Comparison of ENCODE assay signal across 8 cellular contexts in the genomic region with DNA sequence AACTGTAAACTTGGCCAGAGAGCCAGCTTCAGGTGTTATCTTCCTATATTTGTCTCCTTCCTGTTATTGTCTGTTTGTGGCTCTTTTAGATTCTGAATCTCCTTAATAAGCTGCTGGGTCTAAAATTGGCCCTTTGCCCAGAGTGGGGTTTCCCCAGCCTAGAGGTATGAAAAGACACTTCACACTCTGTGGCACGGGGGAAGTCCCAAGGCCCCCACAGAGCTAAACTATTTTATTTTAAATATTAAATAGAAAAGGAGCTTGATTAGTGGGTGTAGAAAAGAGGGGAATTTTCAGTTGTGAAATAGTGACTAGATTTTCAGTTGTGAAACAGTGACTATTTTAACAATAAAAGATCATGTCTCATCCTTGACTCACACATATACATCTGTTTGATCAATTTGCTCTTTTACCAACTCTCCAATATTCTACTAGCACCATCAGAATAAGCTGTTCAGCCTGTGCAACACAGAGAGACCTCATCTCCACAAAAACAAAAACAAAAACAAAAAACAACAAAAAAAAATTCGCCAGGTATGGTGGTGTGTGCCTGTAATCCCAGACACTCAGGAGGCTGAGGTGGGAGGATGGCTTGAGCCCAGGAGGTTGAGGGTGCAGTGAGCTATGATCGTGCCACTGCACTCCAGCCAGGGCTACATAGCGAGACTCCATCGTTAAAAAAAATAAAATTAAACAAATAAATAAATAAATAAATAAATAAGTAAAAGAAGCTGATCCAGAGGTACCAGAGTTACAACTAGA. TPM values are rescaled to one million over a fixed set of nuclear protein-coding genes. Genes with fewer than 3 reads are reported as not detected.
A peak's percentile ranks its signal among the peaks of the same experiment; 100 is the strongest.
DNase-seq lines count a peak whose midpoint lies in the region; ATAC-seq and TF ChIP-seq lines count a peak whose summit lies in the region.

No MANE protein-coding gene starts in this region.

- peaks cover 45% of the 10 kb centered on the region for H3K4me1 Mint-ChIP-seq in activated T-helper 1 cell treated with anti-CD3 and anti-CD28 coated beads, Interleukin-12 subunit alpha, Interleukin-12 subunit beta, Interleukin-2, Interleukin-4 antibody, amounts not matched to agents 30 ng/mL and 10 ng/mL and 1 ng/mL, durations not matched to agents 14 hours and 24 hours and 36 hours (ENCODE audit: low read depth)

- TF ChIP-seq CTCF in MM.1S (IDR thresholded peaks at IDR 0.05; ENCODE audit: low read length) (no peak), prostate gland (IDR thresholded peaks at IDR 0.05) (no peak)

- intact Hi-C loops in activated T-helper 1 cell treated with anti-CD3 and anti-CD28 coated beads, Interleukin-12 subunit alpha, Interleukin-12 subunit beta, Interleukin-2, Interleukin-4 antibody, amounts not matched to agents 30 ng/mL and 10 ng/mL and 1 ng/mL, durations not matched to agents 14 hours and 24 hours and 36 hours (cut with micrococcal nuclease), result loop anchor here (1.0 kb wide), 11 partner anchors 9 to 213 kb away; a partner anchor contains a TSS
- intact Hi-C loops in prostate gland (cut with DNase I), result no loop called here

- H3K9ac ChIP-seq in MM.1S (ENCODE audit: low read length), result no peak overlapping the region

- peak; percentile 60 for DNase-seq in Caki2 (ENCODE audit: low read depth)
- peak; percentile 94 for DNase-seq in MM.1S
- peak; percentile 48 for DNase-seq in activated T-helper 1 cell treated with anti-CD3 and anti-CD28 coated beads, Interleukin-12 subunit alpha, Interleukin-12 subunit beta, Interleukin-2, Interleukin-4 antibody, amounts not matched to agents 30 ng/mL and 10 ng/mL and 1 ng/mL, durations not matched to agents 14 hours and 24 hours and 36 hours (ENCODE audit: low spot score)
- peak; percentile 77 for DNase-seq in stimulated activated CD4-positive, alpha-beta T cell treated with anti-CD3 and anti-CD28 coated beads, Interleukin-12 subunit alpha, Interleukin-12 subunit beta, amount 100 ng/mL, for 4 hours
- no peak for DNase-seq in prostate gland (ENCODE audit: low spot score)
- no peak for DNase-seq in NCI-H2196 (lab: John Stamatoyannopoulos, UW; ENCODE audit: unreplicated experiment)
- DNase-seq in NCI-H526 (lab: John Stamatoyannopoulos, UW), result no peak

- H4K20me1 ChIP-seq in MM.1S (ENCODE audit: insufficient read depth, low read length), result no peaks in the 10 kb centered on the region

- peak overlapping the region; percentile 39 for H3K4me2 ChIP-seq in MM.1S (ENCODE audit: low read depth, low read length)

- H3K4me1 ChIP-seq in MM.1S (ENCODE audit: low read length) (peaks cover 36% of the 10 kb centered on the region), prostate gland (replicated peaks) (no peaks in the 10 kb centered on the region)

- H3K9me2 ChIP-seq in MM.1S (replicated peaks; ENCODE audit: insufficient read depth, low read length), result no peaks in the 10 kb centered on the region

- WGBS in prostate gland, result 78% methylated on average over 5 of the region's 5 CpGs

- H3K27ac Mint-ChIP-seq in activated T-helper 1 cell treated with anti-CD3 and anti-CD28 coated beads, Interleukin-12 subunit alpha, Interleukin-12 subunit beta, Interleukin-2, Interleukin-4 antibody, amounts not matched to agents 30 ng/mL and 10 ng/mL and 1 ng/mL, durations not matched to agents 14 hours and 24 hours and 36 hours, result peak overlapping the region; percentile 76

- no peaks in the 10 kb centered on the region for H3K79me2 ChIP-seq in MM.1S (ENCODE audit: low read length)

- peak; percentile 93 for ATAC-seq in GM21528 (IDR thresholded peaks at IDR 0.05; ENCODE audit: low FRiP score, unreplicated experiment)

- H3K36me3 ChIP-seq in MM.1S (replicated peaks; ENCODE audit: insufficient read depth, low read length) (no peaks in the 10 kb centered on the region), prostate gland (no peaks in the 10 kb centered on the region)

- H3K9me3 ChIP-seq in MM.1S (replicated peaks; ENCODE audit: insufficient read depth, low read length) (no peaks in the 10 kb centered on the region), prostate gland (no peaks in the 10 kb centered on the region)

- peak overlapping the region; percentile 75; the same call in 1 of the 2 replicates for H3K27ac ChIP-seq in MM.1S (ENCODE audit: low read length)
- H3K27ac ChIP-seq in prostate gland, result no peak overlapping the region

- in situ Hi-C loops in Caki2 (cut with HindIII; ENCODE audit: low pct_unique_long_range_greater_than_20kb, low sequenced_read_pairs), result no loop called here

- peaks cover 19% of the 10 kb centered on the region for H3K27me3 Mint-ChIP-seq in activated T-helper 1 cell treated with anti-CD3 and anti-CD28 coated beads, Interleukin-12 subunit alpha, Interleukin-12 subunit beta, Interleukin-2, Interleukin-4 antibody, amounts not matched to agents 30 ng/mL and 10 ng/mL and 1 ng/mL, durations not matched to agents 14 hours and 24 hours and 36 hours (ENCODE audit: insufficient read depth)

- H3K4me3 ChIP-seq in MM.1S (ENCODE audit: low read length), result no peak overlapping the region
- no peak overlapping the region for H3K4me3 ChIP-seq in prostate gland

- no peak overlapping the region for H2AFZ ChIP-seq in MM.1S (ENCODE audit: low read length)

- H3F3A ChIP-seq in MM.1S (ENCODE audit: insufficient read depth, low read length), result peaks cover 11% of the 10 kb centered on the region

- H3K36me3 Mint-ChIP-seq in activated T-helper 1 cell treated with anti-CD3 and anti-CD28 coated beads, Interleukin-12 subunit alpha, Interleukin-12 subunit beta, Interleukin-2, Interleukin-4 antibody, amounts not matched to agents 30 ng/mL and 10 ng/mL and 1 ng/mL, durations not matched to agents 14 hours and 24 hours and 36 hours (ENCODE audit: low read depth), result peaks cover 2% of the 10 kb centered on the region

- H3K4me3 Mint-ChIP-seq in activated T-helper 1 cell treated with anti-CD3 and anti-CD28 coated beads, Interleukin-12 subunit alpha, Interleukin-12 subunit beta, Interleukin-2, Interleukin-4 antibody, amounts not matched to agents 30 ng/mL and 10 ng/mL and 1 ng/mL, durations not matched to agents 14 hours and 24 hours and 36 hours, result peak overlapping the region; percentile 27

- no peak for TF ChIP-seq POLR2A in prostate gland (IDR thresholded peaks at IDR 0.05)

- H3K27me3 ChIP-seq in MM.1S (replicated peaks; ENCODE audit: insufficient read depth, low read length) (no peaks in the 10 kb centered on the region), prostate gland (replicated peaks; ENCODE audit: insufficient read depth) (no peaks in the 10 kb centered on the region)

- H3K9me3 Mint-ChIP-seq in activated T-helper 1 cell treated with anti-CD3 and anti-CD28 coated beads, Interleukin-12 subunit alpha, Interleukin-12 subunit beta, Interleukin-2, Interleukin-4 antibody, amounts not matched to agents 30 ng/mL and 10 ng/mL and 1 ng/mL, durations not matched to agents 14 hours and 24 hours and 36 hours, result peaks cover 19% of the 10 kb centered on the region

RNA-seq across cellular contexts. Expression of a gene that starts 24.9 kb away (rescaled TPM):
- 48.4 and 50.6 TPM in 2 replicates for total RNA-seq in Caki2 (2014; rRNA removed; shearing (Covaris generic); ENCODE audit: low replicate concordance)
- 52.3 and 55.8 TPM in 2 replicates for total RNA-seq in activated T-helper 1 cell treated with anti-CD3 and anti-CD28 coated beads, Interleukin-12 subunit alpha, Interleukin-12 subunit beta, Interleukin-2, Interleukin-4 antibody, amounts not matched to agents 30 ng/mL and 10 ng/mL and 1 ng/mL, durations not matched to agents 14 hours and 24 hours and 36 hours
- 10 to 100 TPM; 25.0 to 37.4 TPM for total RNA-seq in prostate gland

RNA-seq across cellular contexts. Expression of a gene that starts 36.5 kb away (rescaled TPM):
- 0.03 TPM in 1 of 2 replicates, not detected in the other for total RNA-seq in Caki2 (2014; rRNA removed; shearing (Covaris generic); ENCODE audit: low replicate concordance)
- total RNA-seq in activated T-helper 1 cell treated with anti-CD3 and anti-CD28 coated beads, Interleukin-12 subunit alpha, Interleukin-12 subunit beta, Interleukin-2, Interleukin-4 antibody, amounts not matched to agents 30 ng/mL and 10 ng/mL and 1 ng/mL, durations not matched to agents 14 hours and 24 hours and 36 hours, result 268 and 282 TPM in 2 replicates
- 1 to 10 TPM; 2.5 to 4.6 TPM for total RNA-seq in prostate gland

Comparison
In these comparisons a context has a peak if more than half of its experiments do, and no peak if none do; other contexts are left out.
1. DNase-seq: peak in Caki2 (single experiment), MM.1S (single experiment), activated T-helper 1 cell treated with anti-CD3 and anti-CD28 coated beads, Interleukin-12 subunit alpha, Interleukin-12 subunit beta, Interleukin-2, Interleukin-4 antibody, amounts not matched to agents 30 ng/mL and 10 ng/mL and 1 ng/mL, durations not matched to agents 14 hours and 24 hours and 36 hours (single experiment) and stimulated activated CD4-positive, alpha-beta T cell treated with anti-CD3 and anti-CD28 coated beads, Interleukin-12 subunit alpha, Interleukin-12 subunit beta, amount 100 ng/mL, for 4 hours (single experiment); none in prostate gland (single experiment), NCI-H2196 (single experiment) and NCI-H526 (0 of 2).
2. RNA of a gene that starts 36.5 kb away (total RNA-seq): 268 to 282 TPM in activated T-helper 1 cell treated with anti-CD3 and anti-CD28 coated beads, Interleukin-12 subunit alpha, Interleukin-12 subunit beta, Interleukin-2, Interleukin-4 antibody, amounts not matched to agents 30 ng/mL and 10 ng/mL and 1 ng/mL, durations not matched to agents 14 hours and 24 hours and 36 hours; 2.5 to 4.6 TPM in prostate gland and 0.03 TPM in Caki2; every median in the first group is over 10 times any median in the second.